Comparison of ENCODE assay signal across 14 cellular contexts in genomic region chr12:122943196-122943595, GRCh38. TPM values are rescaled to one million over a fixed set of nuclear protein-coding genes. Genes with fewer than 3 reads are reported as not detected.
DNase-seq lines count a peak whose midpoint lies in the region; ATAC-seq and TF ChIP-seq lines count a peak whose summit lies in the region.
"Had no signal": no experiment of that assay in that cellular context is flagged by ENCODE, and none has a peak within 500 bp of the region (broad histone marks: within the 10 kb centered on the region; RNA-seq: fewer than 3 reads in every experiment).

No MANE protein-coding gene starts in this region.

- peak overlapping the region; percentile 5 for H3K27ac Mint-ChIP-seq in activated T-helper 17 cell treated with anti-CD3 and anti-CD28 coated beads, Interleukin-2, amount 50 U/mL, for 72 hours
- H3K27ac Mint-ChIP-seq: activated CD8-positive, alpha-beta memory T cell treated with anti-CD3 and anti-CD28 coated beads, Interleukin-2, amount 10 ng/mL, durations not matched to agents 7 days and 5 days; CD8-positive, alpha-beta T cell had no signal

- H3K9me3 Mint-ChIP-seq in activated T-helper 17 cell treated with anti-CD3 and anti-CD28 coated beads, Interleukin-2, amount 50 U/mL, for 72 hours, result no peaks in the 10 kb centered on the region
- H3K9me3 Mint-ChIP-seq: CD8-positive, alpha-beta T cell had no signal

- no peak for ATAC-seq in activated T-helper 17 cell treated with anti-CD3 and anti-CD28 coated beads, Interleukin-2, amount 50 U/mL, for 72 hours (replicated peaks)
- ATAC-seq in left ventricle myocardium superior (peak; percentile 13), gastrocnemius medialis (no peak), HG03095 (IDR thresholded peaks at IDR 0.05; ENCODE audit: unreplicated experiment) (no peak)
- ATAC-seq: activated CD8-positive, alpha-beta memory T cell treated with anti-CD3 and anti-CD28 coated beads, Interleukin-2, amount 10 ng/mL, durations not matched to agents 7 days and 5 days; CD8-positive, alpha-beta T cell had no signal

- TF ChIP-seq CTCF in gastrocnemius medialis (IDR thresholded peaks at IDR 0.05 in 4 of 5, conservative IDR thresholded peaks at IDR 0.05 in 1 of 5), result no peak
- TF ChIP-seq CTCF in Peyer's patch (IDR thresholded peaks at IDR 0.05), result no peak

- H3K27me3 Mint-ChIP-seq in activated T-helper 17 cell treated with anti-CD3 and anti-CD28 coated beads, Interleukin-2, amount 50 U/mL, for 72 hours, result no peaks in the 10 kb centered on the region
- H3K27me3 Mint-ChIP-seq: activated CD8-positive, alpha-beta memory T cell treated with anti-CD3 and anti-CD28 coated beads, Interleukin-2, amount 10 ng/mL, durations not matched to agents 7 days and 5 days had no signal

- H3K4me3 ChIP-seq in gastrocnemius medialis (no peak overlapping the region), Peyer's patch (no peak overlapping the region)
- H3K4me3 ChIP-seq: skin epidermis had no signal

- no peaks in the 10 kb centered on the region for H3K36me3 ChIP-seq in gastrocnemius medialis
- H3K36me3 ChIP-seq in Peyer's patch, result no peaks in the 10 kb centered on the region

- no peaks in the 10 kb centered on the region for H3K36me3 Mint-ChIP-seq in activated T-helper 17 cell treated with anti-CD3 and anti-CD28 coated beads, Interleukin-2, amount 50 U/mL, for 72 hours (ENCODE audit: low read depth)
- H3K36me3 Mint-ChIP-seq: activated CD8-positive, alpha-beta memory T cell treated with anti-CD3 and anti-CD28 coated beads, Interleukin-2, amount 10 ng/mL, durations not matched to agents 7 days and 5 days had no signal

- peaks cover 11 to 12% of the 10 kb centered on the region in 2 donors for H3K4me1 ChIP-seq in gastrocnemius medialis
- peaks cover 0 to 51% (median 2%) of the 10 kb centered on the region in 4 donors for H3K4me1 ChIP-seq in Peyer's patch

- H3K27me3 ChIP-seq in gastrocnemius medialis (no peaks in the 10 kb centered on the region), Peyer's patch (no peaks in the 10 kb centered on the region)

- in situ Hi-C loops in gastrocnemius medialis (cut with MboI; ENCODE audit: low sequenced_read_pairs in 4 of 4), result no loop called here

- no peak for TF ChIP-seq POLR2A in gastrocnemius medialis (IDR thresholded peaks at IDR 0.05)
- TF ChIP-seq POLR2A in Peyer's patch (IDR thresholded peaks at IDR 0.05), result no peak

- H3K27ac ChIP-seq in gastrocnemius medialis (peak overlapping the region; percentile 24 to 71 (median 63)), Peyer's patch (peak overlapping the region in 2 of 4 donors; percentile 43 to 75)

- H3K4me1 Mint-ChIP-seq in activated T-helper 17 cell treated with anti-CD3 and anti-CD28 coated beads, Interleukin-2, amount 50 U/mL, for 72 hours, result peaks cover 7% of the 10 kb centered on the region

- intact Hi-C loops in left ventricle myocardium superior (cut with micrococcal nuclease) (no loop called here), gastrocnemius medialis (cut with DNase I; ENCODE audit: low total_unique reads) (no loop called here)

- H3K9me3 ChIP-seq in gastrocnemius medialis (no peaks in the 10 kb centered on the region), Peyer's patch (no peaks in the 10 kb centered on the region)

- DNase-seq in D341Med (ENCODE audit: low spot score), result peak; percentile 21
- DNase-seq in left ventricle myocardium superior, result no peak
- DNase-seq in gastrocnemius medialis, result no peak
- no peak for DNase-seq in HT-29 (ENCODE audit: low spot score)
- DNase-seq in GM19240 (ENCODE audit: insufficient read length, low spot score), result no peak
- DNase-seq in Peyer's patch, result no peak
- DNase-seq: activated CD8-positive, alpha-beta memory T cell treated with anti-CD3 and anti-CD28 coated beads, Interleukin-2, amount 10 ng/mL, durations not matched to agents 7 days and 5 days; amniotic stem cell; CD8-positive, alpha-beta T cell; NCI-H2107; T1000 had no signal

- no peak overlapping the region for H3K4me3 Mint-ChIP-seq in activated T-helper 17 cell treated with anti-CD3 and anti-CD28 coated beads, Interleukin-2, amount 50 U/mL, for 72 hours
- H3K4me3 Mint-ChIP-seq: activated CD8-positive, alpha-beta memory T cell treated with anti-CD3 and anti-CD28 coated beads, Interleukin-2, amount 10 ng/mL, durations not matched to agents 7 days and 5 days; CD8-positive, alpha-beta T cell had no signal

RNA-seq across cellular contexts. Expression of gene ABCB9, which starts 23.1 kb away (rescaled TPM):
- total RNA-seq in activated T-helper 17 cell treated with anti-CD3 and anti-CD28 coated beads, Interleukin-2, amount 50 U/mL, for 72 hours, result 10 to 100 TPM in 1 of 2 donors, 1 to 10 TPM in 1; 7.7 to 12.0 TPM
- total RNA-seq in left ventricle myocardium superior (4.6 TPM), gastrocnemius medialis (1 to 10 TPM in 2 of 4 donors, under 1 TPM in 2; 0.53 to 1.5 (median 0.99) TPM), Peyer's patch (10 to 100 TPM in 3 of 4 donors, 1 to 10 TPM in 1; 8.8 to 29.7 (median 17.4) TPM)
- total RNA-seq in HT-29 (2014; rRNA removed; shearing (Covaris generic)), result 7.3 and 10.2 TPM in 2 replicates

RNA-seq across cellular contexts. Expression of gene OGFOD2, which starts 31.8 kb away (rescaled TPM):
- total RNA-seq in activated T-helper 17 cell treated with anti-CD3 and anti-CD28 coated beads, Interleukin-2, amount 50 U/mL, for 72 hours, result 10 to 100 TPM; 24.9 to 28.6 TPM
- total RNA-seq in left ventricle myocardium superior (15.4 TPM), gastrocnemius medialis (10 to 100 TPM in 1 of 4 donors, 1 to 10 TPM in 3; 3.2 to 11.7 (median 7.8) TPM), Peyer's patch (10 to 100 TPM; 29.9 to 37.1 (median 31.4) TPM)
- 40.5 and 52.0 TPM in 2 replicates for total RNA-seq in HT-29 (2014; rRNA removed; shearing (Covaris generic))

RNA-seq across cellular contexts. Expression of gene ARL6IP4, which starts 37.3 kb away (rescaled TPM):
- total RNA-seq in activated T-helper 17 cell treated with anti-CD3 and anti-CD28 coated beads, Interleukin-2, amount 50 U/mL, for 72 hours, result 100 to 1,000 TPM; 112 to 160 TPM
- 181 TPM for total RNA-seq in left ventricle myocardium superior
- 100 to 1,000 TPM; 123 to 175 (median 156) TPM for total RNA-seq in gastrocnemius medialis
- total RNA-seq in HT-29 (2014; rRNA removed; shearing (Covaris generic)), result 184 and 228 TPM in 2 replicates
- 100 to 1,000 TPM; 155 to 216 (median 180) TPM for total RNA-seq in Peyer's patch

RNA-seq across cellular contexts. Expression of gene VPS37B, which starts 47.3 kb away (rescaled TPM):
- 10 to 100 TPM; 10.5 to 17.0 TPM for total RNA-seq in activated T-helper 17 cell treated with anti-CD3 and anti-CD28 coated beads, Interleukin-2, amount 50 U/mL, for 72 hours
- 29.5 TPM for total RNA-seq in left ventricle myocardium superior
- 1 to 10 TPM; 4.8 to 8.2 (median 7.6) TPM for total RNA-seq in gastrocnemius medialis
- 103 and 111 TPM in 2 replicates for total RNA-seq in HT-29 (2014; rRNA removed; shearing (Covaris generic))
- total RNA-seq in Peyer's patch, result 10 to 100 TPM; 49.5 to 92.8 (median 58.4) TPM
